Comparison of ENCODE assay signal across 22 cellular contexts in the genomic region with DNA sequence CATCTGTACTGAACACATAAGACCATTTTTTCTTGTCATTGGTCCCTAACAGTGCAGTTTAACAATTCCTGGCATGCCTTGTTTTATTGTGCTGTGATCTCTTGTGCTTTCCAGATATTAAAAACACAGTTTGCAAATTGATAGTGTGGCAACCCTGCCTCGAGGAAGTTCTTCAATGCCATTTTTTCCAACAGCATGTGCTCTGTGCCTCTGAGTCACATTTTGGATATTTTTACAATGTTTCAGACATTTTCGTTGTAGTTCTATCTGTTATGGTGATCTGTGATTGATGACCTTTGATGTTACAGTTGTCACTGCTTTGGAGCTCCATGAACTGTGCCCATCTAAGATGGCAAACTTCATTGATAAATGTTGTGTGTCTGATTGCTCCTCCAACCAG.
"Had no signal": no experiment of that assay in that cellular context is flagged by ENCODE, and none has a peak within 500 bp of the region (broad histone marks: within the 10 kb centered on the region; RNA-seq: fewer than 3 reads in every experiment).

No MANE protein-coding gene starts in this region.

- H3K4me1 ChIP-seq: esophagus muscularis mucosa, lower lobe of right lung, prostate gland, right atrium auricular region, transverse colon, upper lobe of right lung, uterus had no signal

- H3K27me3 ChIP-seq: esophagus muscularis mucosa, right atrium auricular region, transverse colon, upper lobe of right lung, uterus had no signal

- DNase-seq: dermis blood vessel endothelial cell; effector memory CD4-positive, alpha-beta T cell; head of caudate nucleus; left ventricle myocardium superior; lower lobe of right lung; naive thymus-derived CD8-positive, alpha-beta T cell; nephron progenitor cell; nucleus accumbens; stimulated activated CD4-positive, alpha-beta T cell treated with anti-CD3 and anti-CD28 coated beads, Interleukin-2, amount 100 ng/mL, for 24 hours; stimulated activated CD4-positive, alpha-beta T cell treated with anti-CD3 and anti-CD28 coated beads, Interleukin-4, amount 100 ng/mL, for 4 hours; stimulated activated naive B cell treated with anti-CD40 and anti-IgM and Interleukin-4, amounts not matched to agents 10 μg/mL and 1 μg/mL and 100 μg/mL, for 72 hours; transverse colon; upper lobe of right lung; uterus had no signal

- FAIRE-seq: colon, endothelial cell of umbilical vein, frontal cortex, keratinocyte had no signal

- H3K36me3 ChIP-seq: esophagus muscularis mucosa, lower lobe of right lung, prostate gland, right atrium auricular region, thoracic aorta, transverse colon, upper lobe of right lung, uterus had no signal

- H3K27ac ChIP-seq: esophagus muscularis mucosa, lower lobe of right lung, prostate gland, right atrium auricular region, thoracic aorta, transverse colon, upper lobe of right lung, uterus had no signal

- H3K4me3 ChIP-seq: esophagus muscularis mucosa, lower lobe of right lung, prostate gland, right atrium auricular region, thoracic aorta, transverse colon, upper lobe of right lung, uterus had no signal

- H3K9me3 ChIP-seq: esophagus muscularis mucosa, lower lobe of right lung, prostate gland, right atrium auricular region, thoracic aorta, transverse colon, upper lobe of right lung, uterus had no signal
